Comparison of ENCODE assay signal across 29 cellular contexts in genomic region chr5:52043137-52043536, GRCh38.
"Had no signal": no experiment of that assay in that cellular context is flagged by ENCODE, and none has a peak within 500 bp of the region (broad histone marks: within the 10 kb centered on the region; RNA-seq: fewer than 3 reads in every experiment).

No MANE protein-coding gene starts in this region.

- H3K27me3 ChIP-seq: breast epithelium, dorsolateral prefrontal cortex, esophagus muscularis mucosa, hepatocyte, neutrophil, ovary, spleen, vagina had no signal

- H3K9me3 ChIP-seq: breast epithelium, esophagus muscularis mucosa, left ventricle myocardium inferior, neutrophil, ovary, prostate gland, spleen, thoracic aorta, vagina had no signal

- H3K79me2 ChIP-seq: hepatocyte had no signal

- H3K27me3 Mint-ChIP-seq: activated B cell treated with CpG ODN at 0.5 μM for 24 hours; activated CD4-positive, alpha-beta T cell treated with anti-CD3 and anti-CD28 coated beads for 36 hours; activated naive CD8-positive, alpha-beta T cell treated with anti-CD3 and anti-CD28 coated beads, Interleukin-2, amount 10 ng/mL, durations not matched to agents 7 days and 5 days; central memory CD8-positive, alpha-beta T cell; effector memory CD8-positive, alpha-beta T cell; natural killer cell treated with Interleukin-12 subunit alpha and Interleukin-12 subunit beta and Interleukin-15 and Interleukin-18, amount 100 ng/mL, for 72 hours; type B pancreatic cell had no signal

- H3K4me3 Mint-ChIP-seq: activated B cell treated with CpG ODN at 0.5 μM for 24 hours; activated CD4-positive, alpha-beta T cell treated with anti-CD3 and anti-CD28 coated beads for 36 hours; activated naive CD4-positive, alpha-beta T cell treated with anti-CD3 and anti-CD28 coated beads for 36 hours; activated naive CD8-positive, alpha-beta T cell treated with anti-CD3 and anti-CD28 coated beads, Interleukin-2, amount 10 ng/mL, durations not matched to agents 7 days and 5 days; activated T-cell treated with anti-CD3 and anti-CD28 coated beads, Interleukin-2, amount 50 U/mL, for 4 hours; central memory CD8-positive, alpha-beta T cell; effector memory CD8-positive, alpha-beta T cell; natural killer cell treated with Interleukin-12 subunit alpha and Interleukin-12 subunit beta and Interleukin-15 and Interleukin-18, amount 100 ng/mL, for 72 hours; type B pancreatic cell had no signal

- H3K36me3 Mint-ChIP-seq: activated naive CD8-positive, alpha-beta T cell treated with anti-CD3 and anti-CD28 coated beads, Interleukin-2, amount 10 ng/mL, durations not matched to agents 7 days and 5 days; natural killer cell treated with Interleukin-12 subunit alpha and Interleukin-12 subunit beta and Interleukin-15 and Interleukin-18, amount 100 ng/mL, for 72 hours; type B pancreatic cell had no signal

- H3K36me3 ChIP-seq: breast epithelium, esophagus muscularis mucosa, left ventricle myocardium inferior, neutrophil, ovary, prostate gland, spleen, thoracic aorta, vagina had no signal

- H2AFZ ChIP-seq: hepatocyte had no signal

- H3K4me2 ChIP-seq: hepatocyte had no signal

- H3K4me1 ChIP-seq: breast epithelium, esophagus muscularis mucosa, left ventricle myocardium inferior, prostate gland, spleen, vagina had no signal

- H3K9me3 Mint-ChIP-seq: activated B cell treated with CpG ODN at 0.5 μM for 24 hours; activated naive CD4-positive, alpha-beta T cell treated with anti-CD3 and anti-CD28 coated beads for 36 hours; activated naive CD8-positive, alpha-beta T cell treated with anti-CD3 and anti-CD28 coated beads, Interleukin-2, amount 10 ng/mL, durations not matched to agents 7 days and 5 days; activated T-cell treated with anti-CD3 and anti-CD28 coated beads, Interleukin-2, amount 50 U/mL, for 4 hours; type B pancreatic cell had no signal

- H3K27ac ChIP-seq: breast epithelium, dorsolateral prefrontal cortex, esophagus muscularis mucosa, hepatocyte, left ventricle myocardium inferior, neutrophil, ovary, prostate gland, spleen, thoracic aorta, vagina had no signal

- H3K27ac Mint-ChIP-seq: activated B cell treated with CpG ODN at 0.5 μM for 24 hours; activated CD4-positive, alpha-beta T cell treated with anti-CD3 and anti-CD28 coated beads for 36 hours; activated naive CD4-positive, alpha-beta T cell treated with anti-CD3 and anti-CD28 coated beads for 36 hours; activated naive CD8-positive, alpha-beta T cell treated with anti-CD3 and anti-CD28 coated beads, Interleukin-2, amount 10 ng/mL, durations not matched to agents 7 days and 5 days; effector memory CD8-positive, alpha-beta T cell; natural killer cell treated with Interleukin-12 subunit alpha and Interleukin-12 subunit beta and Interleukin-15 and Interleukin-18, amount 100 ng/mL, for 72 hours; type B pancreatic cell had no signal

- ATAC-seq: activated CD4-positive, alpha-beta T cell treated with anti-CD3 and anti-CD28 coated beads for 36 hours; activated T-cell treated with anti-CD3 and anti-CD28 coated beads, Interleukin-2, amount 50 U/mL, for 4 hours; effector memory CD8-positive, alpha-beta T cell; natural killer cell treated with Interleukin-12 subunit alpha and Interleukin-12 subunit beta and Interleukin-15 and Interleukin-18, amount 100 ng/mL, for 72 hours had no signal

- H3K4me3 ChIP-seq: breast epithelium, dorsolateral prefrontal cortex, esophagus muscularis mucosa, hepatocyte, left ventricle myocardium inferior, ovary, prostate gland, spleen, thoracic aorta, vagina had no signal

- DNase-seq: activated B cell treated with CpG ODN at 0.5 μM for 24 hours; activated CD4-positive, alpha-beta T cell treated with anti-CD3 and anti-CD28 coated beads for 36 hours; activated CD4-positive, alpha-beta T cell treated with anti-CD3 and anti-CD28 coated beads, Interleukin-2, amount 50 U/mL, for 4 hours; activated CD8-positive, alpha-beta memory T cell treated with anti-CD3 and anti-CD28 coated beads for 24 hours; activated CD8-positive, alpha-beta memory T cell treated with anti-CD3 and anti-CD28 coated beads, Interleukin-2, amount 50 U/mL, for 4 hours; activated naive CD4-positive, alpha-beta T cell treated with anti-CD3 and anti-CD28 coated beads for 36 hours; activated naive CD8-positive, alpha-beta T cell treated with anti-CD3 and anti-CD28 coated beads, Interleukin-2, amount 10 ng/mL, durations not matched to agents 7 days and 5 days; activated T-cell treated with anti-CD3 and anti-CD28 coated beads, Interleukin-2, amount 50 U/mL, for 4 hours; amniotic stem cell; dorsolateral prefrontal cortex; effector memory CD8-positive, alpha-beta T cell; glutamatergic neuron; kidney glomerular epithelial cell; left ventricle myocardium inferior; midbrain; ovary; spleen; stimulated activated CD4-positive, alpha-beta T cell treated with anti-CD3 and anti-CD28 coated beads, Interleukin-4, amount 100 ng/mL, for 1 hour; stimulated activated naive CD4-positive, alpha-beta T cell had no signal

- H3K4me1 Mint-ChIP-seq: activated B cell treated with CpG ODN at 0.5 μM for 24 hours; activated CD4-positive, alpha-beta T cell treated with anti-CD3 and anti-CD28 coated beads for 36 hours; activated naive CD8-positive, alpha-beta T cell treated with anti-CD3 and anti-CD28 coated beads, Interleukin-2, amount 10 ng/mL, durations not matched to agents 7 days and 5 days; central memory CD8-positive, alpha-beta T cell had no signal
